ENCODE assay signal across 14 cellular contexts in genomic region chr19:35675589-35676140, GRCh38. TPM values are rescaled to one million over a fixed set of nuclear protein-coding genes. Genes with fewer than 3 reads are reported as not detected.
DNase-seq lines count a peak whose midpoint lies in the region; TF ChIP-seq lines count a peak whose summit lies in the region.
"Had no signal": no experiment of that assay in that cellular context is flagged by ENCODE, and none has a peak within 500 bp of the region (broad histone marks: within the 10 kb centered on the region; RNA-seq: fewer than 3 reads in every experiment).

No MANE protein-coding gene starts in this region.

- peaks cover 0 to 5% (median 0%) of the 10 kb centered on the region in 7 donors for H3K9me3 Mint-ChIP-seq in CD14-positive monocyte

- H2BK5ac ChIP-seq in neuronal stem cell (ENCODE audit: low read length): no peak overlapping the region

- no peak overlapping the region for H3K4ac ChIP-seq in neuronal stem cell (ENCODE audit: low read length)

- H2BK12ac ChIP-seq in neuronal stem cell (ENCODE audit: low read length): peak overlapping the region; percentile 84

- peaks cover 6% of the 10 kb centered on the region for H3K4me1 ChIP-seq in HEK293 (ENCODE audit: control insufficient read depth, insufficient read depth, low read length)
- peaks cover 0 to 5% of the 10 kb centered on the region in 2 donors for H3K4me1 ChIP-seq in neuronal stem cell (ENCODE audit: control insufficient read depth in 2 of 2, insufficient read depth in 1 of 2, low read depth in 1 of 2, low read length in 2 of 2)

- DNase-seq in NCI-H2171 treated with DMSO at 0.1 percent for 48 hours (lab: John Stamatoyannopoulos, UW): peak; percentile 47
- DNase-seq in NCI-H2171 (lab: John Stamatoyannopoulos, UW): no peak
- no peak for DNase-seq in neuronal stem cell (ENCODE audit: low spot score)
- no peak for DNase-seq in CD14-positive monocyte (ENCODE audit: low spot score)
- no peak for DNase-seq in GM10248 (ENCODE audit: extremely low spot score)
- DNase-seq: AML-193; Calu3; CD4-positive, CD25-positive, alpha-beta regulatory T cell; DMS 273 treated with DMSO at 0.1 percent for 48 hours; GM23248 had no signal

- H2AFZ ChIP-seq in neuronal stem cell (ENCODE audit: low read length): no peak overlapping the region
- H2AFZ ChIP-seq: GM23248 had no signal

- no peak overlapping the region for H3K4me3 Mint-ChIP-seq in CD14-positive monocyte

- peak overlapping the region; percentile 21 for H3K9ac ChIP-seq in neuronal stem cell (ENCODE audit: low read depth, low read length, poor library complexity)
- H3K9ac ChIP-seq: BLaER1, GM23248 had no signal

- H3K18ac ChIP-seq in neuronal stem cell (ENCODE audit: low read length): peak overlapping the region; percentile 17

- H3K27me3 ChIP-seq in neuronal stem cell (ENCODE audit: control insufficient read depth in 3 of 3, insufficient read depth in 3 of 3, low read depth in 1 of 3, low read length in 3 of 3): peaks cover 0 to 23% (median 10%) of the 10 kb centered on the region in 3 experiments

- WGBS in neuronal stem cell (ENCODE audit: extremely low coverage in 2 of 2, insufficient read length in 2 of 2, insufficient replicate concordance in 1 of 2), 2 donors: no CpG with 5 or more reads among the region's 15 CpGs

- no peak for TF ChIP-seq CTCF in HEK293 (tag by site-specific recombination; IDR thresholded peaks at IDR 0.05)
- TF ChIP-seq CTCF in CD14-positive monocyte (IDR thresholded peaks at IDR 0.05): no peak
- TF ChIP-seq CTCF in GM10248 (IDR thresholded peaks at IDR 0.05; ENCODE audit: control extremely low read depth, extremely low read depth, low read depth, missing control alignments): no peak

- no peak overlapping the region for H3K27ac ChIP-seq in HEK293 (ENCODE audit: extremely low read depth, low read depth, low read length)
- no peak overlapping the region for H3K27ac ChIP-seq in neuronal stem cell (replicated peaks; ENCODE audit: low read length)
- H3K27ac ChIP-seq: 22Rv1, BLaER1, GM23248 had no signal

- intact Hi-C loops in CD14-positive monocyte (cut with micrococcal nuclease): no loop called here

- no peak overlapping the region for H2BK15ac ChIP-seq in neuronal stem cell (ENCODE audit: low read length)

- no peak overlapping the region for H3K4me3 ChIP-seq in HEK293 (ENCODE audit: low read depth, low read length)
- H3K4me3 ChIP-seq in neuronal stem cell (ENCODE audit: low read length in 2 of 2): no peak overlapping the region
- H3K4me3 ChIP-seq: BLaER1, GM12878, GM23248 had no signal

- H3K4me1 Mint-ChIP-seq in CD14-positive monocyte: peaks cover 6% of the 10 kb centered on the region

- no peak overlapping the region for H2BK120ac ChIP-seq in neuronal stem cell (ENCODE audit: low read depth, low read length)

- no peak overlapping the region for H4K91ac ChIP-seq in neuronal stem cell (ENCODE audit: low read depth, low read length, poor library complexity)

- H3K36me3 ChIP-seq in HEK293 (ENCODE audit: control insufficient read depth in 2 of 2, insufficient read depth in 1 of 2, low read length in 2 of 2) (no peaks in the 10 kb centered on the region; a peak in 1 of 3 replicates), neuronal stem cell (replicated peaks in 1 of 2; ENCODE audit: control insufficient read depth in 2 of 2, insufficient read depth in 2 of 2, low read length in 2 of 2) (no peaks in the 10 kb centered on the region)
- H3K36me3 ChIP-seq: BLaER1 had no signal

- no peak overlapping the region for H3K4me2 ChIP-seq in neuronal stem cell (ENCODE audit: insufficient read depth, low read length, poor library complexity, severe bottlenecking)
- H3K4me2 ChIP-seq: BLaER1 had no signal

- H3K9me3 ChIP-seq in HEK293 (ENCODE audit: control insufficient read depth, insufficient read depth, low read depth, low read length) (no peaks in the 10 kb centered on the region), neuronal stem cell (replicated peaks in 1 of 2; ENCODE audit: control insufficient read depth in 2 of 2, insufficient read depth in 1 of 2, low read depth in 1 of 2, low read length in 2 of 2) (peaks cover 0 to 3% of the 10 kb centered on the region in 2 donors)
- H3K9me3 ChIP-seq: BLaER1 had no signal

- CTCF ChIA-PET in HEK293 (lab: Yijun Ruan, JAX): interaction anchor here (1.1 to 1.4 kb wide), 2 partner anchors 13 to 127 kb away, joined by 3 to 6 read pairs; no protein-coding TSS in a partner anchor
- CTCF ChIA-PET in GM10248 (lab: Yijun Ruan, JAX): interaction anchor here (0.9 to 2.5 kb wide), 3 partner anchors 19 to 39 kb away, joined by 4 to 8 read pairs (median 5); no protein-coding TSS in a partner anchor

- peak overlapping the region; percentile 82 for H3K14ac ChIP-seq in neuronal stem cell (ENCODE audit: low read length)

- H3K27me3 Mint-ChIP-seq in CD14-positive monocyte (ENCODE audit: low read depth in 3 of 3): peaks cover 43 to 56% (median 47%) of the 10 kb centered on the region in 3 donors

- H3K79me1 ChIP-seq in neuronal stem cell (ENCODE audit: low read depth, low read length): no peaks in the 10 kb centered on the region

- H3K36me3 Mint-ChIP-seq in CD14-positive monocyte: no peaks in the 10 kb centered on the region
- H3K36me3 Mint-ChIP-seq: CD4-positive, CD25-positive, alpha-beta regulatory T cell had no signal

- H3K27ac Mint-ChIP-seq in CD14-positive monocyte: no peak overlapping the region
- H3K27ac Mint-ChIP-seq: CD4-positive, CD25-positive, alpha-beta regulatory T cell had no signal

- POLR2A ChIA-PET in HEK293 (lab: Yijun Ruan, JAX) (no interaction called here), GM10248 (lab: Yijun Ruan, JAX) (no interaction called here)

- no peak overlapping the region for H3K23ac ChIP-seq in neuronal stem cell (ENCODE audit: low read depth, low read length, poor library complexity)

- peak overlapping the region; percentile 75 for H2AK5ac ChIP-seq in neuronal stem cell (ENCODE audit: low read depth, low read length)

- peak overlapping the region; percentile 48 for H4K8ac ChIP-seq in neuronal stem cell (ENCODE audit: low read depth, low read length)

TF ChIP-seq in HEK293, 187 proteins besides CTCF, POLR2A, EP300 and RAD21:
- TF ChIP-seq ZNF768 (tag by site-specific recombination; IDR thresholded peaks at IDR 0.05) (peak; percentile 64; the same call in 1 of the 2 replicates), ZNF366 (tag by site-specific recombination; conservative IDR thresholded peaks at IDR 0.05) (peak; percentile 51), SP3 (tag by site-specific recombination; IDR thresholded peaks at IDR 0.05) (no peak)
TF ChIP-seq in HEK293: peak in this region for 2.

RNA-seq across cellular contexts. Expression of gene UPK1A, which starts 9.3 kb away (rescaled TPM):
- 0.53 TPM for polyA plus RNA-seq in neuronal stem cell (2013, experiment 1 of 2)
- polyA plus RNA-seq in neuronal stem cell (2013, experiment 2 of 2): 0.57 TPM
- polyA plus RNA-seq in CD14-positive monocyte: not detected
- polyA plus RNA-seq: CD4-positive, CD25-positive, alpha-beta regulatory T cell; GM23248 had no signal

RNA-seq across cellular contexts. Expression of gene COX6B1, which starts 27.5 kb away (rescaled TPM):
- 708 TPM for polyA plus RNA-seq in neuronal stem cell (2013, experiment 1 of 2)
- polyA plus RNA-seq in neuronal stem cell (2013, experiment 2 of 2): 694 TPM
- 100 to 1,000 TPM; 825 to 948 TPM for polyA plus RNA-seq in CD14-positive monocyte

RNA-seq across cellular contexts. Expression of gene ZBTB32, which starts 28.7 kb away (rescaled TPM):
- polyA plus RNA-seq in neuronal stem cell (2013, experiment 1 of 2): not detected
- not detected for polyA plus RNA-seq in neuronal stem cell (2013, experiment 2 of 2)
- not detected for polyA plus RNA-seq in CD14-positive monocyte
- polyA plus RNA-seq: GM23248 had no signal

RNA-seq across cellular contexts. Expression of gene ETV2, which starts 34.1 kb away (rescaled TPM):
- 2.1 TPM for polyA plus RNA-seq in neuronal stem cell (2013, experiment 1 of 2)
- 1.9 TPM for polyA plus RNA-seq in neuronal stem cell (2013, experiment 2 of 2)
- polyA plus RNA-seq in CD14-positive monocyte: under 1 TPM; 0.82 to 0.93 TPM

RNA-seq across cellular contexts. Expression of gene KMT2B, which starts 42.1 kb away (rescaled TPM):
- 11.4 TPM for polyA plus RNA-seq in neuronal stem cell (2013, experiment 1 of 2)
- 11.1 TPM for polyA plus RNA-seq in neuronal stem cell (2013, experiment 2 of 2)
- under 1 TPM; 0.32 to 0.65 TPM for polyA plus RNA-seq in CD14-positive monocyte
